ENCODE assay signal across 9 cellular contexts in the genomic region with DNA sequence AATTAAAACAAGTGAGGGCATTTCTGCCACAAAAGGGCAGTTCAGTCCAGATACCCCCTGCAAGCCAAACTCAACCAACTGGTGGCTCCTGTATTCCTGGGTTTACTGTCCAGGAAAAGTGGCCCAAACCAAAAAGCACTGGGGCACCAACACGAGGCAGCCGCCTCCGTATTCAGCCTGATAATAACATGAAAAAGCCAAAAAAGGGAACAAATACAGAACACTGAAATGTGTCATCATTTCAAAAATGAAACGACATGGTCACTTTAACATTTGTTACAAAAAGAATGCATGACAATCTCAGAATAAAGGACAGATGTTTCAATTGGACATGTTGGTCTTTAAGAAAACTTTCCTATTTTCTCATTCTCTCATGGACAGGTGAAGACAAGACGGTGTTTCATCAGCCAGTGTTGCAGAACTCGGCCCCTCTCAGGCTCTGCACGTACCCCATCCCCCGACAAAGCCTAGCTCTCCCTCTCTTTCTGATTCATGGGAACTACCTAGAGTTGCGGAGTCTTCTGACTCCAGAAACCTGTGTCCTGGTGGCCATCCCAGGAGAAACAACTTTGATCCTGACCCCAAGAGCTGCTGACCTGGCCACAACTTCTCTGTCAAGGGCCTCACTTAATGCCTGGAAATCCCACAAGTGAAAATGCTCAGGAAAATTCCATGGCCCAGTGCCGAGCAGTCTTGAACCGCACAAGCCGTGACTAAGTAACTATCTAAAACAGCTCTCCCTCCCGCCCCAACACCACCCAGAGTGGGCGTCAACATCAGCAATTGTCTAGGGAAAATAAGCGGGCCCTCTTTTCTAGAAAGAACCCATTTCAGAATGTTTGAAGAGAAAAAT. TPM values are rescaled to one million over a fixed set of nuclear protein-coding genes. Genes with fewer than 3 reads are reported as not detected.
DNase-seq lines count a peak whose midpoint lies in the region; ATAC-seq and TF ChIP-seq lines count a peak whose summit lies in the region.
"Had no signal": no experiment of that assay in that cellular context is flagged by ENCODE, and none has a peak within 500 bp of the region (broad histone marks: within the 10 kb centered on the region; RNA-seq: fewer than 3 reads in every experiment).

No MANE protein-coding gene starts in this region.

- H3K4me3 ChIP-seq in OCI-LY1 (ENCODE audit: low read depth, low read length, poor library complexity, severe bottlenecking) (peak overlapping the region; percentile 12), cardiac fibroblast (replicated peaks in 1 of 2; ENCODE audit: low read depth in 2 of 2, low read length in 2 of 2) (peak overlapping the region in 1 of 2 donors; percentile 35), lung (no peak overlapping the region), testis (no peak overlapping the region)

- H3K4me1 Mint-ChIP-seq in activated CD4-positive, alpha-beta T cell treated with anti-CD3 and anti-CD28 coated beads for 36 hours = peaks cover 67% of the 10 kb centered on the region

- H3K79me2 ChIP-seq in OCI-LY1 (ENCODE audit: insufficient read depth, low read length) = no peaks in the 10 kb centered on the region

- no peak for TF ChIP-seq POLR2A in testis (IDR thresholded peaks at IDR 0.05)

- H3K27ac Mint-ChIP-seq in activated CD4-positive, alpha-beta T cell treated with anti-CD3 and anti-CD28 coated beads for 36 hours = peak overlapping the region; percentile 95

- CTCF ChIA-PET in activated CD4-positive, alpha-beta T cell treated with anti-CD3 and anti-CD28 coated beads for 36 hours (lab: Charles Lee) = interaction anchor here (0.7 to 1.9 kb wide), 9 partner anchors 9 to 153 kb away, joined by 3 to 6 read pairs (median 4); a partner anchor contains a TSS

- H3K4me2 ChIP-seq in OCI-LY1 (ENCODE audit: low read length) = peak overlapping the region; percentile 51

- peak overlapping the region; percentile 90 for H3K27ac ChIP-seq in OCI-LY1 (ENCODE audit: low read depth, low read length, poor library complexity, severe bottlenecking)
- peak overlapping the region; percentile 92 to 94 for H3K27ac ChIP-seq in lung (ENCODE audit: low read depth in 1 of 2, low read length in 1 of 2)
- H3K27ac ChIP-seq in testis = peak overlapping the region; percentile 94 to 95

- no peaks in the 10 kb centered on the region for H4K20me1 ChIP-seq in OCI-LY1 (ENCODE audit: insufficient read depth, low read length)

- no peak overlapping the region for H2AFZ ChIP-seq in OCI-LY1 (ENCODE audit: low read length)

- TF ChIP-seq CTCF in OCI-LY1 (IDR thresholded peaks at IDR 0.05; ENCODE audit: low read length) = no peak
- TF ChIP-seq CTCF in cardiac fibroblast (IDR thresholded peaks at IDR 0.05; ENCODE audit: low read depth, low read length) = no peak
- TF ChIP-seq CTCF in lung (IDR thresholded peaks at IDR 0.05; ENCODE audit: control extremely low read depth, extremely low read depth) = no peak
- peak in 1 of 3 experiments; percentile 24 for TF ChIP-seq CTCF in testis (IDR thresholded peaks at IDR 0.05)

- POLR2A ChIA-PET in activated CD4-positive, alpha-beta T cell treated with anti-CD3 and anti-CD28 coated beads for 36 hours (lab: Charles Lee) = interaction anchor here (0.5 to 6.0 kb wide), 6 partner anchors 11 to 101 kb away, joined by 3 to 77 read pairs (median 6); a partner anchor contains a TSS

- H3K9me3 ChIP-seq in OCI-LY1 (ENCODE audit: low read length) (no peaks in the 10 kb centered on the region), lung (ENCODE audit: control insufficient read depth in 2 of 2, insufficient read depth in 1 of 2, low read length in 1 of 2) (no peaks in the 10 kb centered on the region), testis (no peaks in the 10 kb centered on the region)

- intact Hi-C loops in activated CD4-positive, alpha-beta T cell treated with anti-CD3 and anti-CD28 coated beads for 36 hours (cut with DNase I, micrococcal nuclease) = loop anchor here in 1 of 2 experiments (1.0 to 2.0 kb wide), 5 partner anchors 26 to 332 kb away; a partner anchor contains a TSS
- intact Hi-C loops in testis (cut with DNase I; ENCODE audit: low total_unique reads) = no loop called here

- no peaks in the 10 kb centered on the region for H3K9me3 Mint-ChIP-seq in activated CD4-positive, alpha-beta T cell treated with anti-CD3 and anti-CD28 coated beads for 36 hours (ENCODE audit: low read depth)

- H3K4me1 ChIP-seq in OCI-LY1 (ENCODE audit: insufficient read depth, low read length, severe bottlenecking) = peaks cover 44% of the 10 kb centered on the region
- H3K4me1 ChIP-seq in lung (ENCODE audit: control insufficient read depth in 2 of 2, insufficient read depth in 2 of 2, low read length in 2 of 2) = peaks cover 22 to 42% of the 10 kb centered on the region in 2 donors
- peaks cover 66% of the 10 kb centered on the region for H3K4me1 ChIP-seq in testis

- no peaks in the 10 kb centered on the region for H3F3A ChIP-seq in OCI-LY1 (ENCODE audit: insufficient read depth, low read length)

- peaks cover 50% of the 10 kb centered on the region for H3K36me3 Mint-ChIP-seq in activated CD4-positive, alpha-beta T cell treated with anti-CD3 and anti-CD28 coated beads for 36 hours (ENCODE audit: low read depth)

- no peaks in the 10 kb centered on the region for H3K9me2 ChIP-seq in OCI-LY1 (ENCODE audit: low read depth, low read length)

- WGBS in lung, 2 donors = 49 to 66% methylated on average over 15 of the region's 15 CpGs
- WGBS in testis, 2 donors = 26 to 40% methylated on average over 15 of the region's 15 CpGs

- DNase-seq in activated CD4-positive, alpha-beta T cell treated with anti-CD3 and anti-CD28 coated beads for 36 hours = peak; percentile 75
- DNase-seq in activated CD4-positive, alpha-beta T cell treated with anti-CD3 and anti-CD28 coated beads, Interleukin-2, amount 50 U/mL, for 1 hour = no peak
- DNase-seq in cardiac fibroblast (ENCODE audit: low read depth in 2 of 2) (peak; percentile 96 to 97), lung (ENCODE audit: low spot score) (peak; percentile 89), testis (peak; percentile 95), medulla oblongata (ENCODE audit: extremely low spot score) (no peak), NCI-H128 (lab: John Stamatoyannopoulos, UW; ENCODE audit: unreplicated experiment) (no peak)
- DNase-seq: DND-41 had no signal

- H3K9ac ChIP-seq in OCI-LY1 (ENCODE audit: low read length) = peak overlapping the region; percentile 67

- H3K27me3 Mint-ChIP-seq in activated CD4-positive, alpha-beta T cell treated with anti-CD3 and anti-CD28 coated beads for 36 hours = no peaks in the 10 kb centered on the region

- H3K27me3 ChIP-seq in OCI-LY1 (ENCODE audit: insufficient read depth, low read length) (no peaks in the 10 kb centered on the region), lung (ENCODE audit: control insufficient read depth, insufficient read depth) (no peaks in the 10 kb centered on the region), testis (no peaks in the 10 kb centered on the region)

- peaks cover 51% of the 10 kb centered on the region for H3K36me3 ChIP-seq in OCI-LY1 (ENCODE audit: insufficient read depth, low read length)
- H3K36me3 ChIP-seq in lung (ENCODE audit: control insufficient read depth in 2 of 2, insufficient read depth in 2 of 2, low read length in 2 of 2) = peaks cover 9 to 42% of the 10 kb centered on the region in 2 donors
- H3K36me3 ChIP-seq in testis (ENCODE audit: low read depth, missing control alignments) = no peaks in the 10 kb centered on the region

- peak; percentile 10 for ATAC-seq in activated CD4-positive, alpha-beta T cell treated with anti-CD3 and anti-CD28 coated beads for 36 hours
- ATAC-seq in lung (ENCODE audit: insufficient read depth, low FRiP score) = peak; percentile 42

- peak overlapping the region; percentile 61 for H3K4me3 Mint-ChIP-seq in activated CD4-positive, alpha-beta T cell treated with anti-CD3 and anti-CD28 coated beads for 36 hours

RNA-seq across cellular contexts. Expression of a gene that starts 27.1 kb away (rescaled TPM):
- 10 to 100 TPM; 47.7 to 48.3 TPM for total RNA-seq in activated CD4-positive, alpha-beta T cell treated with anti-CD3 and anti-CD28 coated beads for 36 hours
- 10 to 100 TPM; 28.0 to 44.3 TPM for total RNA-seq in lung
- polyA plus RNA-seq in lung = 10 to 100 TPM; 44.2 to 47.1 TPM
- total RNA-seq in testis = 10 to 100 TPM; 60.2 to 65.8 TPM
- 53.6 TPM for polyA plus RNA-seq in testis (ENCODE audit: insufficient read depth, low read depth, low replicate concordance)

RNA-seq across cellular contexts. Expression of a gene that starts 55.2 kb away (rescaled TPM):
- total RNA-seq in activated CD4-positive, alpha-beta T cell treated with anti-CD3 and anti-CD28 coated beads for 36 hours = not detected
- not detected for total RNA-seq in lung
- polyA plus RNA-seq in lung = under 1 TPM in 1 of 2 donors, not detected in 1; 0.16 TPM
- total RNA-seq in testis = under 1 TPM in 1 of 2 donors, not detected in 1; 0.16 TPM
- polyA plus RNA-seq in testis (ENCODE audit: insufficient read depth, low read depth, low replicate concordance) = not detected

Comparison
In these comparisons a context has a peak if more than half of its experiments do, and no peak if none do; other contexts are left out.
1. DNase-seq: peak in activated CD4-positive, alpha-beta T cell treated with anti-CD3 and anti-CD28 coated beads for 36 hours (single experiment), cardiac fibroblast (2 of 2), lung (single experiment) and testis (single experiment); none in activated CD4-positive, alpha-beta T cell treated with anti-CD3 and anti-CD28 coated beads, Interleukin-2, amount 50 U/mL, for 1 hour (single experiment), medulla oblongata (single experiment) and NCI-H128 (single experiment).
2. Peak in every context shown above with its lines, with median percentiles within 50 percentile points of each other: H3K27ac ChIP-seq.